In the genomic region with DNA sequence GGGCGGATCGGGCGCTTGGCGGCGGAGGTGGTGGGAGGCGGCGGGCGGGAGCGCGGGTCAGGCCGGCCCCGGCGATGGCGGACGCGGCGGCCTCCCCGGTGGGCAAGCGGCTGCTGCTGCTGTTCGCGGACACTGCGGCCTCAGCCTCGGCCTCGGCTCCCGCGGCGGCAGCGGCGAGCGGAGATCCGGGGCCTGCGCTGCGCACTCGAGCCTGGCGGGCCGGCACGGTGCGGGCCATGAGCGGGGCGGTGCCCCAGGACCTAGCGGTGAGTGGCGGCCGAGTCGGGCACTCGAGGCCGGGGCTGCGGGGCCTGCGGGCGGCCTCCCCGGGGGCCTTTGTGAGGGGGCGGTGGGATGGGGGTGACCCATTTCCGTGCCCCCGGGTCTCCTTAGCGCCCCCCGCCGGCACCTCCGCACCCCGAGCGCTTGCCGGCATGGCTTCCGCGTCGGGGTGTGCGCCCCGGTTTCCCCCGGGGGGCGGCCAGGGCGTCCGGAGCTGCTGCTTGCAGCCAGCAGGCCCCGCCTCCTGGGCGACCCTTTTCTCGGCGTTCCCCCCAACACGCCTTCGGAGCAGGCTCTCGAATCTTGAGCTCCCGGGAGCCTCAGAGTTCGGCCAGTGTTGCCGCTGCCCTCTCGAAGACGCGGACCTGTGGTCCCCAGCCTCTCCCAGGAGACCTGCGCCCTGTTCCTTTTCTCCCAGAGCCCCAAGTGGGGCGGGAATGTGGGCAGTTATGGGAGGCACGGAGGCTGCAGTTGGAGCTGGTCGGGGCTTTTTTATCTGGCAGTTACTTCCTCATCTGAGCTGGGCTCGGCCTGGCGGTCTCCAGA, we compare ENCODE assay signal across 8 cellular contexts. TPM values are rescaled to one million over a fixed set of nuclear protein-coding genes. Genes with fewer than 3 reads are reported as not detected.
DNase-seq lines count a peak whose midpoint lies in the region; ATAC-seq lines count a peak whose summit lies in the region.

No MANE protein-coding gene starts in this region.

- H2AK5ac ChIP-seq in mesenchymal stem cell (ENCODE audit: low read length, severe bottlenecking), result no peak overlapping the region

- H3K9ac ChIP-seq in mesenchymal stem cell (ENCODE audit: low read length), result peak overlapping the region; percentile 96

- H3K27ac ChIP-seq in mesenchymal stem cell (ENCODE audit: low read length, poor library complexity, severe bottlenecking), result peak overlapping the region; percentile 75

- H4K91ac ChIP-seq in mesenchymal stem cell (ENCODE audit: low read length), result peak overlapping the region; percentile 95

- peak overlapping the region; percentile 74 for H2BK120ac ChIP-seq in mesenchymal stem cell (ENCODE audit: low read depth, low read length)

- DNase-seq in NCI-H1436 (lab: John Stamatoyannopoulos, UW), result peak; percentile 26
- DNase-seq in NCI-H1436 treated with DMSO at 0.1 percent for 48 hours (lab: John Stamatoyannopoulos, UW), result no peak
- peak; percentile 62 for DNase-seq in NCI-H2227 (lab: John Stamatoyannopoulos, UW; ENCODE audit: unreplicated experiment)
- DNase-seq in activated CD4-positive, alpha-beta T cell treated with anti-CD3 and anti-CD28 coated beads, Interleukin-2, amount 50 U/mL, for 48 hours, result peak; percentile 64 to 73
- DNase-seq in effector CD4-positive, alpha-beta T cell, result peak; percentile 75
- peak; percentile 74 for DNase-seq in mesenchymal stem cell
- peak; percentile 42 for DNase-seq in stimulated activated CD8-positive, alpha-beta memory T cell treated with anti-CD3 and anti-CD28 coated beads, Interleukin-15, amount 100 ng/mL, for 1 hour (ENCODE audit: low read depth)

- no peaks in the 10 kb centered on the region for H3K27me3 ChIP-seq in mesenchymal stem cell (ENCODE audit: control insufficient read depth in 1 of 2, insufficient read depth in 1 of 2, low read length in 2 of 2)

- H2BK5ac ChIP-seq in mesenchymal stem cell (ENCODE audit: low read depth, low read length, poor library complexity, severe bottlenecking), result peak overlapping the region; percentile 90

- peak overlapping the region in 1 of 2 experiments; percentile 84 for H3K23ac ChIP-seq in mesenchymal stem cell (ENCODE audit: low read length in 2 of 2)

- peak overlapping the region; percentile 75 for H3K4me2 ChIP-seq in mesenchymal stem cell (ENCODE audit: low read length, poor library complexity, severe bottlenecking)

- peak overlapping the region; percentile 88 to 98 for H3K4me3 ChIP-seq in mesenchymal stem cell (ENCODE audit: insufficient read depth in 1 of 2, low read depth in 1 of 2, low read length in 2 of 2)

- WGBS in mesenchymal stem cell, result under 1% methylated on average over 61 of the region's 88 CpGs

- peak overlapping the region; percentile 99 for H4K8ac ChIP-seq in mesenchymal stem cell (ENCODE audit: low read length)

- H3K4me1 ChIP-seq in mesenchymal stem cell (ENCODE audit: control insufficient read depth, insufficient read depth, low read depth, low read length), result peaks cover 1% of the 10 kb centered on the region

- peaks cover 3% of the 10 kb centered on the region for H3K9me3 ChIP-seq in mesenchymal stem cell (ENCODE audit: control insufficient read depth, low read length)

- H3K14ac ChIP-seq in mesenchymal stem cell (ENCODE audit: low read length in 2 of 2), result peak overlapping the region in 1 of 2 experiments; percentile 96

- peaks cover 16 to 18% of the 10 kb centered on the region in 2 experiments for H3K36me3 ChIP-seq in mesenchymal stem cell (ENCODE audit: control insufficient read depth in 1 of 2, insufficient read depth in 2 of 2, low read depth in 1 of 2, low read length in 2 of 2)

- ATAC-seq in HG02759 (IDR thresholded peaks at IDR 0.05; ENCODE audit: unreplicated experiment), result peak; percentile 38

- H3K79me1 ChIP-seq in mesenchymal stem cell (replicated peaks; ENCODE audit: low read length, poor library complexity, severe bottlenecking), result peaks cover 12% of the 10 kb centered on the region

- peak overlapping the region; percentile 76 to 96 for H3K4ac ChIP-seq in mesenchymal stem cell (ENCODE audit: low read depth in 1 of 2, low read length in 2 of 2)

- peak overlapping the region; percentile 97 to 98 for H3K18ac ChIP-seq in mesenchymal stem cell (ENCODE audit: low read depth in 1 of 2, low read length in 2 of 2)

- H2BK12ac ChIP-seq in mesenchymal stem cell (ENCODE audit: low read length in 2 of 2), result no peak overlapping the region

- H2AFZ ChIP-seq in mesenchymal stem cell (ENCODE audit: low read depth, low read length), result peak overlapping the region; percentile 83

- H2BK15ac ChIP-seq in mesenchymal stem cell (ENCODE audit: low read depth, poor library complexity, severe bottlenecking), result peak overlapping the region; percentile 90

RNA-seq across cellular contexts. Expression of gene KDM3B, which starts 0.5 kb away (rescaled TPM):
- polyA plus RNA-seq in mesenchymal stem cell (2013, experiment 1 of 2), result 18.3 TPM
- 17.1 TPM for polyA plus RNA-seq in mesenchymal stem cell (2013, experiment 2 of 2)

RNA-seq across cellular contexts. Expression of gene FAM53C, which starts 14.9 kb away (rescaled TPM):
- 30.0 TPM for polyA plus RNA-seq in mesenchymal stem cell (2013, experiment 1 of 2)
- polyA plus RNA-seq in mesenchymal stem cell (2013, experiment 2 of 2), result 28.7 TPM

RNA-seq across cellular contexts. Expression of gene CDC25C, which starts 21.3 kb away (rescaled TPM):
- 1.3 TPM for polyA plus RNA-seq in mesenchymal stem cell (2013, experiment 1 of 2)
- polyA plus RNA-seq in mesenchymal stem cell (2013, experiment 2 of 2), result 1.3 TPM
